ENCODE assay signal across 28 cellular contexts in genomic region chr1:174534789-174535188, GRCh38.
DNase-seq lines count a peak whose midpoint lies in the region; ATAC-seq, FAIRE-seq and TF ChIP-seq lines count a peak whose summit lies in the region.
"Had no signal": no experiment of that assay in that cellular context is flagged by ENCODE, and none has a peak within 500 bp of the region (broad histone marks: within the 10 kb centered on the region; RNA-seq: fewer than 3 reads in every experiment).

No MANE protein-coding gene starts in this region.

- no peak overlapping the region for H3K27ac ChIP-seq in ascending aorta
- H3K27ac ChIP-seq: parathyroid adenoma, tibial nerve, VCaP had no signal

- no peak for FAIRE-seq in bronchial epithelial cell (lab: Jason Lieb, UNC)
- FAIRE-seq: colon, K562 had no signal

- peak; percentile 35 for DNase-seq in EL
- DNase-seq in LHCN-M2 (ENCODE audit: low read depth): peak; percentile 68
- DNase-seq in bronchial epithelial cell (ENCODE audit: low read depth): peak; percentile 69
- DNase-seq in kidney tubule cell (ENCODE audit: low spot score): peak; percentile 68
- no peak for DNase-seq in DMS 273 treated with DMSO at 0.1 percent for 48 hours (lab: John Stamatoyannopoulos, UW)
- no peak for DNase-seq in pons (ENCODE audit: low spot score)
- no peak for DNase-seq in ascending aorta (ENCODE audit: low spot score in 2 of 2)
- DNase-seq: activated CD4-positive, alpha-beta T cell treated with anti-CD3 and anti-CD28 coated beads, Interleukin-2, amount 50 U/mL, for 1 hour; activated CD8-positive, alpha-beta memory T cell treated with anti-CD3 and anti-CD28 coated beads, Interleukin-2, amount 50 U/mL, for 48 hours; aorta; BE2C; Calu3; foreskin melanocyte; GF-D8; left cardiac atrium; natural killer cell; NCI-H1048; NCI-H2029; NCI-H446 treated with DMSO at 0.1 percent for 48 hours; stimulated activated CD4-positive, alpha-beta T cell treated with anti-CD3 and anti-CD28 coated beads, Interleukin-1b, Interleukin-23, amount 100 ng/mL, for 48 hours; stimulated activated naive CD4-positive, alpha-beta T cell treated with Interleukin-2 at 50 U/mL for 16 hours; T-cell had no signal

- H3K27me3 ChIP-seq in bronchial epithelial cell (ENCODE audit: control insufficient read depth, insufficient read depth, low read length) (no peaks in the 10 kb centered on the region), ascending aorta (no peaks in the 10 kb centered on the region)
- H3K27me3 ChIP-seq: BE2C, tibial nerve had no signal

- no peaks in the 10 kb centered on the region for H3K4me1 ChIP-seq in ascending aorta
- H3K4me1 ChIP-seq: BE2C, parathyroid adenoma, tibial nerve had no signal

- no peak for ATAC-seq in HG02885 (IDR thresholded peaks at IDR 0.05; ENCODE audit: poor library complexity, unreplicated experiment)
- ATAC-seq: K562, left cardiac atrium, natural killer cell, T-cell had no signal

- peaks cover 5 to 31% of the 10 kb centered on the region in 2 donors for H3K9me3 ChIP-seq in ascending aorta
- H3K9me3 ChIP-seq: BE2C had no signal

- TF ChIP-seq CTCF in bronchial epithelial cell (IDR thresholded peaks at IDR 0.05; ENCODE audit: insufficient read depth, low read length, severe bottlenecking) (no peak), ascending aorta (IDR thresholded peaks at IDR 0.05) (no peak)

- no peak overlapping the region for H3K4me3 ChIP-seq in bronchial epithelial cell (ENCODE audit: low read depth, low read length)
- H3K4me3 ChIP-seq in ascending aorta: no peak overlapping the region
- H3K4me3 ChIP-seq: K562, tibial nerve had no signal

- intact Hi-C loops in ascending aorta (cut with DNase I): no loop called here

- H3K36me3 ChIP-seq in bronchial epithelial cell (ENCODE audit: control insufficient read depth, insufficient read depth, low read length) (no peaks in the 10 kb centered on the region), ascending aorta (no peaks in the 10 kb centered on the region)
- H3K36me3 ChIP-seq: BE2C had no signal

Comparison
In these comparisons a context has a peak if more than half of its experiments do, and no peak if none do; other contexts are left out.
1. DNase-seq: peak in EL (single experiment), LHCN-M2 (single experiment), bronchial epithelial cell (single experiment) and kidney tubule cell (single experiment); none in DMS 273 treated with DMSO at 0.1 percent for 48 hours (single experiment), pons (single experiment) and ascending aorta (0 of 2).